In genomic region chr4:80307774-80308465, GRCh38 we compare ENCODE assay signal across 10 cellular contexts. TPM values are rescaled to one million over a fixed set of nuclear protein-coding genes. Genes with fewer than 3 reads are reported as not detected.
DNase-seq lines count a peak whose midpoint lies in the region; ATAC-seq, FAIRE-seq and TF ChIP-seq lines count a peak whose summit lies in the region.
"Had no signal": no experiment of that assay in that cellular context is flagged by ENCODE, and none has a peak within 500 bp of the region (broad histone marks: within the 10 kb centered on the region; RNA-seq: fewer than 3 reads in every experiment).

No MANE protein-coding gene starts in this region.

- H3K27ac ChIP-seq in AG04450 (ENCODE audit: low read depth, low read length), result peak overlapping the region; percentile 54
- H3K27ac ChIP-seq in SK-N-SH (ENCODE audit: low read depth in 2 of 2, low read length in 1 of 2), result peak overlapping the region; percentile 72 to 98
- H3K27ac ChIP-seq in kidney (ENCODE audit: low read depth in 2 of 2, low read length in 2 of 2), result no peak overlapping the region
- H3K27ac ChIP-seq: ovary had no signal

- H3K27ac Mint-ChIP-seq in osteocyte (ENCODE audit: unreplicated experiment), result no peak overlapping the region

- H3K36me3 ChIP-seq in SK-N-SH (replicated peaks in 1 of 2; ENCODE audit: control insufficient read depth in 1 of 2, insufficient read depth in 2 of 2, low read length in 1 of 2), result no peaks in the 10 kb centered on the region
- no peaks in the 10 kb centered on the region for H3K36me3 ChIP-seq in kidney (ENCODE audit: control insufficient read depth in 1 of 2, insufficient read depth in 2 of 2, low read length in 2 of 2)
- H3K36me3 ChIP-seq: ovary had no signal

- no peak overlapping the region for H2AFZ ChIP-seq in SK-N-SH (ENCODE audit: low read depth)

- intact Hi-C loops in kidney (cut with DNase I), result no loop called here

- no peak for DNase-seq in AG04450 (ENCODE audit: low read depth, low spot score)
- peak; percentile 39 for DNase-seq in HPDE6-E6E7 (ENCODE audit: extremely low spot score)
- DNase-seq in SK-N-SH, result peak; percentile 30
- DNase-seq in kidney, result peak; percentile 40
- no peak for DNase-seq in osteocyte (ENCODE audit: extremely low spot score, unreplicated experiment)

- H3K9ac ChIP-seq in SK-N-SH, result peak overlapping the region; percentile 63
- no peak overlapping the region for H3K9ac ChIP-seq in kidney (ENCODE audit: low read length in 2 of 2)

- peak overlapping the region; percentile 41 for H3K4me3 ChIP-seq in AG04450 (ENCODE audit: low read depth, low read length)
- peak overlapping the region; percentile 18 to 27; a peak in 2 of 4 replicates for H3K4me3 ChIP-seq in SK-N-SH (ENCODE audit: low read depth in 2 of 2, low read length in 1 of 2)
- no peak overlapping the region for H3K4me3 ChIP-seq in kidney (ENCODE audit: low read length in 2 of 2)
- H3K4me3 ChIP-seq: ovary had no signal

- no peak for FAIRE-seq in kidney (lab: Jason Lieb, UNC)

- H4K20me1 ChIP-seq in SK-N-SH (ENCODE audit: insufficient read depth), result no peaks in the 10 kb centered on the region

- peaks cover 19% of the 10 kb centered on the region for H3K4me1 Mint-ChIP-seq in osteocyte (ENCODE audit: unreplicated experiment)

- no peak overlapping the region for H3K4me3 Mint-ChIP-seq in osteocyte (ENCODE audit: unreplicated experiment)

- H3F3A ChIP-seq in SK-N-SH (replicated peaks; ENCODE audit: insufficient read depth), result peaks cover 71% of the 10 kb centered on the region

- TF ChIP-seq EP300 in SK-N-SH (IDR thresholded peaks at IDR 0.05; ENCODE audit: borderline replicate concordance in 1 of 2, low read depth in 1 of 2, low read length in 1 of 2), result peak in 1 of 2 experiments; percentile 65; a peak in 1 of 4 replicates

- peak overlapping the region; percentile 68 for H3K4me2 ChIP-seq in SK-N-SH

- H3K4me1 ChIP-seq in SK-N-SH (ENCODE audit: control insufficient read depth in 1 of 2, insufficient read depth in 2 of 2, low read depth in 1 of 2, low read length in 1 of 2) (peaks cover 5 to 35% of the 10 kb centered on the region in 2 experiments), kidney (ENCODE audit: control insufficient read depth in 1 of 2, insufficient read depth in 1 of 2, low read depth in 1 of 2, low read length in 2 of 2) (no peaks in the 10 kb centered on the region)

- CTCF ChIA-PET in AG04450 (lab: Charles Lee), result interaction anchor here (0.7 to 1.4 kb wide), 5 partner anchors 15 to 92 kb away, joined by 3 to 7 read pairs (median 3); no protein-coding TSS in a partner anchor
- CTCF ChIA-PET in SK-N-SH (lab: Yijun Ruan, JAX), result interaction anchor here (0.6 to 1.4 kb wide), 3 partner anchors 29 to 1553 kb away, joined by 3 read pairs; no protein-coding TSS in a partner anchor

- H3K36me3 Mint-ChIP-seq in osteocyte (ENCODE audit: unreplicated experiment), result no peaks in the 10 kb centered on the region

- H3K79me2 ChIP-seq in SK-N-SH (ENCODE audit: insufficient read depth), result peaks cover 8% of the 10 kb centered on the region; the same call in 1 of the 2 replicates

- no peak for ATAC-seq in HG02610 (IDR thresholded peaks at IDR 0.05; ENCODE audit: unreplicated experiment)
- no peak for ATAC-seq in GM21529 (IDR thresholded peaks at IDR 0.05; ENCODE audit: unreplicated experiment)
- no peak for ATAC-seq in HG03045 (IDR thresholded peaks at IDR 0.05; ENCODE audit: unreplicated experiment)

- POLR2A ChIA-PET in AG04450 (lab: Yijun Ruan, JAX), result interaction anchor here (0.7 to 1.8 kb wide), 4 partner anchors 12 to 70 kb away, joined by 3 to 13 read pairs (median 4); partner anchors contain the start of gene FGF5
- POLR2A ChIA-PET in SK-N-SH (lab: Yijun Ruan, JAX), result no interaction called here

- TF ChIP-seq RAD21 in SK-N-SH (IDR thresholded peaks at IDR 0.05; ENCODE audit: low read length), result no peak

- WGBS in SK-N-SH (ENCODE audit: low lambda C conversion rate), result 6% methylated on average over 10 of the region's 10 CpGs

- H3K9me3 Mint-ChIP-seq in osteocyte (ENCODE audit: unreplicated experiment), result no peaks in the 10 kb centered on the region

- H3K27me3 ChIP-seq in AG04450 (ENCODE audit: control insufficient read depth, insufficient read depth, low read length) (no peaks in the 10 kb centered on the region), SK-N-SH (ENCODE audit: insufficient read depth) (no peaks in the 10 kb centered on the region)
- H3K27me3 ChIP-seq: ovary had no signal

- H3K27me3 Mint-ChIP-seq in osteocyte (ENCODE audit: unreplicated experiment), result no peaks in the 10 kb centered on the region

- TF ChIP-seq CTCF in AG04450 (IDR thresholded peaks at IDR 0.05; ENCODE audit: low read depth, low read length), result no peak
- no peak for TF ChIP-seq CTCF in SK-N-SH (IDR thresholded peaks at IDR 0.05)
- no peak for TF ChIP-seq CTCF in kidney (IDR thresholded peaks at IDR 0.05; ENCODE audit: borderline replicate concordance, extremely low read depth, insufficient read depth)
- TF ChIP-seq CTCF in osteocyte (IDR thresholded peaks at IDR 0.05), result no peak

- H3K9me3 ChIP-seq in AG04450 (ENCODE audit: control insufficient read depth, insufficient read depth, low read length) (peaks cover 2% of the 10 kb centered on the region), SK-N-SH (no peaks in the 10 kb centered on the region), kidney (ENCODE audit: control insufficient read depth in 1 of 2, low read length in 2 of 2) (no peaks in the 10 kb centered on the region)
- H3K9me3 ChIP-seq: ovary had no signal

- H3K9me2 ChIP-seq in SK-N-SH, result no peaks in the 10 kb centered on the region

TF ChIP-seq in SK-N-SH, 30 proteins besides CTCF, POLR2A, EP300 and RAD21:
- TF ChIP-seq JUND (IDR thresholded peaks at IDR 0.05) (peak; percentile 59), NFIC (IDR thresholded peaks at IDR 0.05; ENCODE audit: borderline replicate concordance) (peak; percentile 40; the same call in 1 of the 2 replicates), PBX3 (IDR thresholded peaks at IDR 0.05) (no peak), RCOR1 (IDR thresholded peaks at IDR 0.05; ENCODE audit: low read length) (no peak), FOSL2 (IDR thresholded peaks at IDR 0.05; ENCODE audit: borderline replicate concordance, low read depth) (peak; percentile 74; the same call in 1 of the 2 replicates), FOXM1 (IDR thresholded peaks at IDR 0.05; ENCODE audit: low read depth) (peak; percentile 25; the same call in 1 of the 2 replicates), TCF12 (IDR thresholded peaks at IDR 0.05) (peak; percentile 45; the same call in 1 of the 2 replicates)

RNA-seq across cellular contexts. Expression of gene CFAP299, which starts 27.6 kb away (rescaled TPM):
- polyA plus RNA-seq in AG04450 (2011; rRNA removed) (1.4 and 1.9 TPM in 2 replicates), SK-N-SH (2012; rRNA removed) (1.2 and 2.3 TPM in 2 replicates), kidney (ENCODE audit: insufficient read depth, low read depth, low replicate concordance) (not detected)
- polyA minus RNA-seq in AG04450 (2011; rRNA and poly(A)+ RNA removed), result 5.1 and 5.6 TPM in 2 replicates
- 1.7 and 2.7 TPM in 2 replicates for polyA plus RNA-seq in SK-N-SH (2012; cell fraction: cytosol; rRNA removed)
- polyA plus RNA-seq in SK-N-SH (2012; cell fraction: nucleus; rRNA removed), result 2.6 and 6.8 TPM in 2 replicates
- total RNA-seq in kidney (1.1 TPM), osteocyte (not detected in 2 replicates)
- total RNA-seq: glomerular endothelial cell had no signal

RNA-seq across cellular contexts. Expression of gene FGF5, which starts 41.5 kb away (rescaled TPM):
- polyA plus RNA-seq in AG04450 (2011; rRNA removed), result 39.9 and 40.7 TPM in 2 replicates
- polyA minus RNA-seq in AG04450 (2011; rRNA and poly(A)+ RNA removed), result 80.4 and 132 TPM in 2 replicates
- polyA plus RNA-seq in SK-N-SH (2012; rRNA removed), result 17.7 and 22.8 TPM in 2 replicates
- polyA plus RNA-seq in SK-N-SH (2012; cell fraction: cytosol; rRNA removed), result 30.6 and 32.6 TPM in 2 replicates
- polyA plus RNA-seq in SK-N-SH (2012; cell fraction: nucleus; rRNA removed), result 15.2 and 20.5 TPM in 2 replicates
- total RNA-seq in kidney, result 0.13 TPM
- 0.09 TPM for polyA plus RNA-seq in kidney (ENCODE audit: insufficient read depth, low read depth, low replicate concordance)
- 7.0 and 8.2 TPM in 2 replicates for total RNA-seq in osteocyte

Comparison
In these comparisons a context has a peak if more than half of its experiments do, and no peak if none do; other contexts are left out.
1. DNase-seq: peak in HPDE6-E6E7 (single experiment), SK-N-SH (single experiment) and kidney (single experiment); none in AG04450 (single experiment) and osteocyte (single experiment).
2. H3K27ac ChIP-seq: peak in AG04450 (single experiment) and SK-N-SH (2 of 2); none in kidney (0 of 2).
3. H3K4me3 ChIP-seq: peak in AG04450 (single experiment) and SK-N-SH (2 of 2); none in kidney (0 of 2).
4. RNA of gene FGF5, which starts 41.5 kb away (polyA plus RNA-seq): 39.9 to 40.7 TPM in AG04450 and 15.2 to 32.6 TPM in SK-N-SH; 0.09 TPM in kidney (single experiment); every median in the first group is over 10 times any median in the second.